Comparison of ENCODE assay signal across 13 cellular contexts in genomic region chr11:121063728-121064127, GRCh38. TPM values are rescaled to one million over a fixed set of nuclear protein-coding genes. Genes with fewer than 3 reads are reported as not detected.
DNase-seq lines count a peak whose midpoint lies in the region; ATAC-seq, FAIRE-seq and TF ChIP-seq lines count a peak whose summit lies in the region.
"Had no signal": no experiment of that assay in that cellular context is flagged by ENCODE, and none has a peak within 500 bp of the region (broad histone marks: within the 10 kb centered on the region; RNA-seq: fewer than 3 reads in every experiment).

No MANE protein-coding gene starts in this region.

- no peaks in the 10 kb centered on the region for H3K9me3 Mint-ChIP-seq in neural progenitor cell
- H3K9me3 Mint-ChIP-seq in CD4-positive, alpha-beta memory T cell, result no peaks in the 10 kb centered on the region
- H3K9me3 Mint-ChIP-seq: activated T-cell treated with anti-CD3 and anti-CD28 coated beads, Interleukin-2, amount 50 U/mL, for 24 hours; T-helper 1 cell treated with Interleukin-12 subunit alpha and Interleukin-12 subunit beta and Interleukin-4 antibody, amounts not matched to agents 30 μg/mL and 1 μg/mL, for 36 hours had no signal

- H2AFZ ChIP-seq in DND-41 (ENCODE audit: low read depth, low read length) (no peak overlapping the region), Karpas-422 (ENCODE audit: low read length) (no peak overlapping the region), H1 (ENCODE audit: low read length) (no peak overlapping the region), neural progenitor cell (replicated peaks) (no peak overlapping the region)

- H3K79me2 ChIP-seq in DND-41 (ENCODE audit: insufficient read depth, low read length), result no peaks in the 10 kb centered on the region
- no peaks in the 10 kb centered on the region for H3K79me2 ChIP-seq in Karpas-422 (ENCODE audit: low read length)
- H3K79me2 ChIP-seq in H1 (ENCODE audit: control insufficient read depth in 1 of 2, insufficient read depth in 2 of 2, low read length in 2 of 2), result no peaks in the 10 kb centered on the region
- H3K79me2 ChIP-seq in neural progenitor cell (ENCODE audit: low read depth), result no peaks in the 10 kb centered on the region

- H3K36me3 Mint-ChIP-seq in neural progenitor cell, result peaks cover 17% of the 10 kb centered on the region
- H3K36me3 Mint-ChIP-seq in CD4-positive, alpha-beta memory T cell, result peaks cover 50 to 55% of the 10 kb centered on the region in 2 donors

- no peaks in the 10 kb centered on the region for H3K23me2 ChIP-seq in H1 (ENCODE audit: low read depth, low read length)

- H3K23ac ChIP-seq in H1 (ENCODE audit: insufficient read length), result no peak overlapping the region

- no peak for TF ChIP-seq EP300 in H1 (IDR thresholded peaks at IDR 0.05; ENCODE audit: borderline replicate concordance in 1 of 2, low read depth in 2 of 2, low read length in 2 of 2)

- H2BK20ac ChIP-seq in H1 (ENCODE audit: low read length), result no peak overlapping the region

- H3K4me3 ChIP-seq in DND-41 (ENCODE audit: low read depth in 1 of 2, low read length in 2 of 2), result no peak overlapping the region
- H3K4me3 ChIP-seq in Karpas-422 (ENCODE audit: low read length), result no peak overlapping the region
- no peak overlapping the region for H3K4me3 ChIP-seq in H1 (ENCODE audit: extremely low read depth in 1 of 4, insufficient read depth in 2 of 4, low read depth in 3 of 4, low read length in 4 of 4)
- no peak overlapping the region for H3K4me3 ChIP-seq in neural progenitor cell
- no peak overlapping the region for H3K4me3 ChIP-seq in CD4-positive, alpha-beta memory T cell (ENCODE audit: low read length in 2 of 2)

- no peak overlapping the region for H4K91ac ChIP-seq in H1 (replicated peaks; ENCODE audit: insufficient read length, low read length)

- H3K27ac ChIP-seq in DND-41 (ENCODE audit: low read length) (no peak overlapping the region), Karpas-422 (ENCODE audit: low read length) (no peak overlapping the region), H1 (ENCODE audit: low read depth, low read length) (no peak overlapping the region), neural progenitor cell (no peak overlapping the region)
- no peak overlapping the region for H3K27ac ChIP-seq in CD4-positive, alpha-beta memory T cell (ENCODE audit: low read depth, low read length)

- TF ChIP-seq CTCF in DND-41 (IDR thresholded peaks at IDR 0.05; ENCODE audit: borderline replicate concordance, extremely low read depth, low read length, poor library complexity, severe bottlenecking) (peak; percentile 35), H1 (IDR thresholded peaks at IDR 0.05; ENCODE audit: control extremely low read depth in 1 of 3, insufficient read depth in 1 of 3, low read depth in 1 of 3, low read length in 3 of 3) (peak in 2 of 3 experiments; percentile 37 to 40; a peak in 2 of 4 replicates), neural progenitor cell (IDR thresholded peaks at IDR 0.05) (peak; percentile 56)

- H2AK5ac ChIP-seq in H1 (ENCODE audit: low read depth, low read length), result no peak overlapping the region

- no peaks in the 10 kb centered on the region for H3K4me1 ChIP-seq in DND-41 (ENCODE audit: insufficient read depth, low read length)
- no peaks in the 10 kb centered on the region for H3K4me1 ChIP-seq in Karpas-422 (ENCODE audit: low read length)
- no peaks in the 10 kb centered on the region for H3K4me1 ChIP-seq in H1 (replicated peaks in 1 of 4; ENCODE audit: control insufficient read depth in 3 of 4, insufficient read depth in 4 of 4, low read length in 3 of 4)
- H3K4me1 ChIP-seq in neural progenitor cell, result no peaks in the 10 kb centered on the region
- H3K4me1 ChIP-seq in CD4-positive, alpha-beta memory T cell (ENCODE audit: insufficient read depth, low read length), result no peaks in the 10 kb centered on the region

- no peak for TF ChIP-seq POLR2A in H1 (IDR thresholded peaks at IDR 0.05; ENCODE audit: control extremely low read depth in 1 of 2, low read depth in 2 of 2, low read length in 2 of 2)

- H2BK5ac ChIP-seq in H1 (ENCODE audit: low read depth, low read length), result no peak overlapping the region

- H2BK15ac ChIP-seq in H1 (ENCODE audit: low read length), result no peak overlapping the region

- H3K18ac ChIP-seq in H1 (ENCODE audit: extremely low read depth, low read length), result no peak overlapping the region

- H3F3A ChIP-seq in neural progenitor cell (ENCODE audit: low read depth), result no peaks in the 10 kb centered on the region

- POLR2A ChIA-PET in H1 (lab: Charles Lee; ENCODE audit: partially characterized antibody), result no interaction called here
- POLR2A ChIA-PET in CD4-positive, alpha-beta memory T cell (lab: Charles Lee; ENCODE audit: partially characterized antibody), result no interaction called here

- H3K9me3 ChIP-seq in DND-41 (ENCODE audit: insufficient read depth, low read length, severe bottlenecking) (no peaks in the 10 kb centered on the region), Karpas-422 (ENCODE audit: low read length) (no peaks in the 10 kb centered on the region), H1 (ENCODE audit: insufficient read depth in 2 of 2, low read depth in 1 of 2, low read length in 1 of 2) (no peaks in the 10 kb centered on the region), neural progenitor cell (ENCODE audit: low read depth) (no peaks in the 10 kb centered on the region)
- no peaks in the 10 kb centered on the region for H3K9me3 ChIP-seq in CD4-positive, alpha-beta memory T cell (ENCODE audit: control insufficient read depth in 1 of 2, low read length in 2 of 2)

- peak; percentile 47 for TF ChIP-seq RAD21 in H1 (IDR thresholded peaks at IDR 0.05 in 1 of 2, conservative IDR thresholded peaks at IDR 0.05 in 1 of 2; ENCODE audit: low read depth in 2 of 2, low read length in 2 of 2)

- no peaks in the 10 kb centered on the region for H3K9me2 ChIP-seq in Karpas-422 (replicated peaks; ENCODE audit: insufficient read depth, low read length)

- no peaks in the 10 kb centered on the region for H3K79me1 ChIP-seq in H1 (ENCODE audit: low read depth, low read length)

- no peak for DNase-seq in DND-41
- DNase-seq in Karpas-422, result peak; percentile 42
- DNase-seq in H1 (ENCODE audit: low read depth in 1 of 2, low spot score in 2 of 2), result no peak
- peak; percentile 16 for DNase-seq in neural progenitor cell (ENCODE audit: low spot score)
- DNase-seq in CD4-positive, alpha-beta memory T cell, result no peak
- no peak for DNase-seq in COR-L47 (lab: John Stamatoyannopoulos, UW)
- DNase-seq in Ammon's horn (ENCODE audit: low spot score), result no peak
- DNase-seq: activated T-cell treated with anti-CD3 and anti-CD28 coated beads, Interleukin-2, amount 50 U/mL, for 24 hours; NCI-H2029 treated with DMSO at 0.1 percent for 48 hours; stimulated activated naive CD4-positive, alpha-beta T cell had no signal

- H2BK12ac ChIP-seq in H1 (ENCODE audit: low read depth, low read length), result no peak overlapping the region

- H3K27me3 ChIP-seq in DND-41 (ENCODE audit: insufficient read depth, low read length, poor library complexity) (no peaks in the 10 kb centered on the region), Karpas-422 (ENCODE audit: low read length) (no peaks in the 10 kb centered on the region), H1 (replicated peaks in 1 of 4; ENCODE audit: control insufficient read depth in 3 of 4, extremely low read depth in 1 of 4, insufficient read depth in 3 of 4, low read length in 3 of 4) (no peaks in the 10 kb centered on the region), neural progenitor cell (no peaks in the 10 kb centered on the region)
- no peaks in the 10 kb centered on the region for H3K27me3 ChIP-seq in CD4-positive, alpha-beta memory T cell (ENCODE audit: insufficient read depth, low read length)

- no peak overlapping the region for H2BK120ac ChIP-seq in H1 (replicated peaks; ENCODE audit: low read depth, low read length)

- H3K27me3 Mint-ChIP-seq in neural progenitor cell (ENCODE audit: insufficient read depth, low read depth), result no peaks in the 10 kb centered on the region
- no peaks in the 10 kb centered on the region for H3K27me3 Mint-ChIP-seq in CD4-positive, alpha-beta memory T cell
- H3K27me3 Mint-ChIP-seq: activated T-cell treated with anti-CD3 and anti-CD28 coated beads, Interleukin-2, amount 50 U/mL, for 24 hours had no signal

- intact Hi-C loops in CD4-positive, alpha-beta memory T cell (cut with micrococcal nuclease), result no loop called here

- H3K9ac ChIP-seq in DND-41 (ENCODE audit: low read depth, low read length), result no peak overlapping the region
- H3K9ac ChIP-seq in Karpas-422 (ENCODE audit: low read length), result no peak overlapping the region
- no peak overlapping the region for H3K9ac ChIP-seq in H1 (replicated peaks in 1 of 4; ENCODE audit: extremely low read depth in 1 of 4, low read depth in 3 of 4, low read length in 3 of 4)
- no peak overlapping the region for H3K9ac ChIP-seq in neural progenitor cell

- WGBS in H1 (ENCODE audit: extremely low coverage in 1 of 2, insufficient coverage in 1 of 2, insufficient read length in 1 of 2, insufficient replicate concordance in 2 of 2, low coverage in 1 of 2, low lambda C conversion rate in 2 of 2, missing lambda C conversion rate in 1 of 2), 2 experiments, result 66% methylated on average over 2 of the region's 2 CpGs; no CpG with 5 or more reads in 1 of the 2 experiments

- CTCF ChIA-PET in H1 (lab: Charles Lee; ENCODE audit: partially characterized antibody), result interaction anchor here (0.8 to 4.7 kb wide), 22 partner anchors 11 to 534 kb away, joined by 3 to 30 read pairs (median 4); no protein-coding TSS in a partner anchor
- CTCF ChIA-PET in CD4-positive, alpha-beta memory T cell (lab: Charles Lee; ENCODE audit: partially characterized antibody), result no interaction called here

- no peak overlapping the region for H3K4me2 ChIP-seq in DND-41 (ENCODE audit: insufficient read depth, low read length)
- no peak overlapping the region for H3K4me2 ChIP-seq in Karpas-422 (ENCODE audit: low read depth, low read length, poor library complexity, severe bottlenecking)
- no peak overlapping the region for H3K4me2 ChIP-seq in H1 (ENCODE audit: insufficient read depth in 1 of 2, low read depth in 2 of 2, low read length in 2 of 2)
- no peak overlapping the region for H3K4me2 ChIP-seq in neural progenitor cell

- no peak overlapping the region for H4K8ac ChIP-seq in H1 (ENCODE audit: extremely low read depth, insufficient read depth, low read length)

- no peak overlapping the region for H3K4me3 Mint-ChIP-seq in neural progenitor cell
- H3K4me3 Mint-ChIP-seq in CD4-positive, alpha-beta memory T cell, result no peak overlapping the region
- H3K4me3 Mint-ChIP-seq: activated T-cell treated with anti-CD3 and anti-CD28 coated beads, Interleukin-2, amount 50 U/mL, for 24 hours; T-helper 1 cell treated with Interleukin-12 subunit alpha and Interleukin-12 subunit beta and Interleukin-4 antibody, amounts not matched to agents 30 μg/mL and 1 μg/mL, for 36 hours had no signal

- H3K56ac ChIP-seq in H1 (replicated peaks; ENCODE audit: insufficient read length, low read depth, low read length), result no peak overlapping the region

- H3K27ac Mint-ChIP-seq in neural progenitor cell, result no peak overlapping the region
- no peak overlapping the region for H3K27ac Mint-ChIP-seq in CD4-positive, alpha-beta memory T cell
- H3K27ac Mint-ChIP-seq: activated T-cell treated with anti-CD3 and anti-CD28 coated beads, Interleukin-2, amount 50 U/mL, for 24 hours; T-helper 1 cell treated with Interleukin-12 subunit alpha and Interleukin-12 subunit beta and Interleukin-4 antibody, amounts not matched to agents 30 μg/mL and 1 μg/mL, for 36 hours had no signal

- H4K5ac ChIP-seq in H1 (ENCODE audit: insufficient read length, low read depth, low read length), result no peak overlapping the region

- H4K20me1 ChIP-seq in DND-41 (ENCODE audit: insufficient read depth, low read length) (no peaks in the 10 kb centered on the region), Karpas-422 (ENCODE audit: insufficient read depth, low read depth, low read length) (no peaks in the 10 kb centered on the region), H1 (replicated peaks in 1 of 2; ENCODE audit: control insufficient read depth in 1 of 2, insufficient read depth in 2 of 2, low read length in 2 of 2) (no peaks in the 10 kb centered on the region), neural progenitor cell (ENCODE audit: low read depth) (no peaks in the 10 kb centered on the region)

- ATAC-seq in DND-41 (ENCODE audit: insufficient read depth, low read depth), result no peak
- ATAC-seq: left lobe of liver had no signal

- FAIRE-seq in H1 (lab: Jason Lieb, UNC), result peak; percentile 32
- FAIRE-seq: colon had no signal

- H3K14ac ChIP-seq in H1 (ENCODE audit: insufficient read length), result no peak overlapping the region

- H3K36me3 ChIP-seq in DND-41 (ENCODE audit: insufficient read depth, low read length) (peaks cover 10% of the 10 kb centered on the region; the same call in 1 of the 2 replicates), Karpas-422 (ENCODE audit: insufficient read depth, low read length) (no peaks in the 10 kb centered on the region), H1 (ENCODE audit: control insufficient read depth in 2 of 4, insufficient read depth in 4 of 4, low read length in 3 of 4) (peaks cover 0 to 14% (median 3%) of the 10 kb centered on the region in 4 experiments; a peak in 4 of 8 replicates), neural progenitor cell (peaks cover 14% of the 10 kb centered on the region)
- H3K36me3 ChIP-seq in CD4-positive, alpha-beta memory T cell (ENCODE audit: insufficient read depth, low read length), result no peaks in the 10 kb centered on the region

- no peaks in the 10 kb centered on the region for H3K4me1 Mint-ChIP-seq in neural progenitor cell
- no peaks in the 10 kb centered on the region for H3K4me1 Mint-ChIP-seq in CD4-positive, alpha-beta memory T cell

- no peak overlapping the region for H3K4ac ChIP-seq in H1 (replicated peaks; ENCODE audit: insufficient read length, low read depth, low read length)

RNA-seq across cellular contexts. Expression of gene TECTA, which starts 37.3 kb away (rescaled TPM):
- not detected in 2 replicates for total RNA-seq in Karpas-422 (2014; rRNA removed; shearing (Covaris generic); ENCODE audit: low replicate concordance)
- total RNA-seq in H1 (2021; fragmentation: NEBNext Ultra II Directional; extraction: Animal tissue kit (Norgen Biotek cat#: 25700)), result 0.77 and 1.0 TPM in 2 replicates
- polyA plus RNA-seq in H1 (2011; rRNA removed), result 0.59 and 0.63 TPM in 2 replicates
- 0.98 TPM for polyA plus RNA-seq in H1 (2011; cell fraction: cytosol; rRNA removed)
- polyA plus RNA-seq in H1 (2011; cell fraction: nucleus; rRNA removed), result 3.1 TPM
- 0.61 to 1.1 TPM (median 0.75 TPM) in 4 replicates for polyA plus RNA-seq in H1 (2012, experiment 1 of 2)
- polyA plus RNA-seq in H1 (2012, experiment 2 of 2), result 0.38 TPM
- polyA plus RNA-seq in H1 (2013, experiment 1 of 2), result 0.26 TPM
- polyA plus RNA-seq in H1 (2013, experiment 2 of 2), result 0.35 TPM
- polyA minus RNA-seq in H1 (2011; rRNA and poly(A)+ RNA removed), result 1.4 and 3.1 TPM in 2 replicates
- polyA minus RNA-seq in H1 (2011; cell fraction: cytosol; rRNA and poly(A)+ RNA removed), result 0.66 TPM
- 1.6 TPM for polyA minus RNA-seq in H1 (2011; cell fraction: nucleus; rRNA and poly(A)+ RNA removed)
- total RNA-seq in neural progenitor cell (ENCODE audit: low replicate concordance), result 0.84 and 1.2 TPM in 2 replicates
- under 1 TPM; 0.33 to 0.38 TPM for total RNA-seq in CD4-positive, alpha-beta memory T cell
- polyA plus RNA-seq in CD4-positive, alpha-beta memory T cell, result under 1 TPM in 1 of 2 donors, not detected in 1; 0.07 TPM

RNA-seq across cellular contexts. Expression of gene TBCEL, which starts 39.8 kb away (rescaled TPM):
- total RNA-seq in Karpas-422 (2014; rRNA removed; shearing (Covaris generic); ENCODE audit: low replicate concordance), result 3.3 and 7.0 TPM in 2 replicates
- total RNA-seq in H1 (2021; fragmentation: NEBNext Ultra II Directional; extraction: Animal tissue kit (Norgen Biotek cat#: 25700)), result 14.3 and 16.0 TPM in 2 replicates
- 2.3 and 3.9 TPM in 2 replicates for polyA plus RNA-seq in H1 (2011; rRNA removed)
- 5.0 TPM for polyA plus RNA-seq in H1 (2011; cell fraction: cytosol; rRNA removed)
- 3.6 TPM for polyA plus RNA-seq in H1 (2011; cell fraction: nucleus; rRNA removed)
- 4.1 to 6.7 TPM (median 4.7 TPM) in 4 replicates for polyA plus RNA-seq in H1 (2012, experiment 1 of 2)
- polyA plus RNA-seq in H1 (2012, experiment 2 of 2), result 0.54 TPM
- 5.8 TPM for polyA plus RNA-seq in H1 (2013, experiment 1 of 2)
- 5.7 TPM for polyA plus RNA-seq in H1 (2013, experiment 2 of 2)
- polyA minus RNA-seq in H1 (2011; rRNA and poly(A)+ RNA removed), result 24.5 and 25.3 TPM in 2 replicates
- polyA minus RNA-seq in H1 (2011; cell fraction: cytosol; rRNA and poly(A)+ RNA removed), result 5.9 TPM
- polyA minus RNA-seq in H1 (2011; cell fraction: nucleus; rRNA and poly(A)+ RNA removed), result 38.9 TPM
- total RNA-seq in neural progenitor cell (ENCODE audit: low replicate concordance), result 20.4 and 22.3 TPM in 2 replicates
- total RNA-seq in CD4-positive, alpha-beta memory T cell, result 10 to 100 TPM; 22.4 to 22.6 TPM
- polyA plus RNA-seq in CD4-positive, alpha-beta memory T cell, result 1 to 10 TPM; 3.7 to 4.0 TPM

Comparison
In these comparisons a context has a peak if more than half of its experiments do, and no peak if none do; other contexts are left out.
1. DNase-seq: peak in Karpas-422 (single experiment) and neural progenitor cell (single experiment); none in DND-41 (single experiment), H1 (0 of 2), CD4-positive, alpha-beta memory T cell (0 of 5), COR-L47 (single experiment) and Ammon's horn (single experiment).
2. Peak in every context shown above with its lines, with median percentiles within 50 percentile points of each other: CTCF ChIP-seq.